ENCODE assay signal across 8 cellular contexts in genomic region chr20:34824861-34825529, GRCh38. TPM values are rescaled to one million over a fixed set of nuclear protein-coding genes. Genes with fewer than 3 reads are reported as not detected.
DNase-seq lines count a peak whose midpoint lies in the region; ATAC-seq and TF ChIP-seq lines count a peak whose summit lies in the region.

No MANE protein-coding gene starts in this region.

- H3K36me3 ChIP-seq in ectodermal cell (ENCODE audit: control insufficient read depth, insufficient read depth, low read length) (no peaks in the 10 kb centered on the region), lung (ENCODE audit: control insufficient read depth in 2 of 2, insufficient read depth in 2 of 2, low read length in 2 of 2) (no peaks in the 10 kb centered on the region)

- H3K4me1 ChIP-seq in ectodermal cell (ENCODE audit: control insufficient read depth, insufficient read depth, low read length) (peaks cover 4% of the 10 kb centered on the region), lung (ENCODE audit: control insufficient read depth in 2 of 2, insufficient read depth in 2 of 2, low read length in 2 of 2) (peaks cover 5 to 20% of the 10 kb centered on the region in 2 donors)

- H3K27me3 ChIP-seq in ectodermal cell (ENCODE audit: control insufficient read depth, insufficient read depth, low read length, poor library complexity, severe bottlenecking) (no peaks in the 10 kb centered on the region), lung (ENCODE audit: control insufficient read depth, insufficient read depth) (no peaks in the 10 kb centered on the region)

- CTCF ChIA-PET in activated CD4-positive, alpha-beta memory T cell treated with anti-CD3 and anti-CD28 coated beads, Interleukin-2, amount 10 ng/mL, durations not matched to agents 7 days and 5 days (lab: Charles Lee), result interaction anchor here (0.6 to 1.1 kb wide), 3 partner anchors 12 to 906 kb away, joined by 4 to 5 read pairs (median 4); partner anchors contain the start of gene ACSS2

- H3K4me3 Mint-ChIP-seq in activated CD4-positive, alpha-beta memory T cell treated with anti-CD3 and anti-CD28 coated beads, Interleukin-2, amount 10 ng/mL, durations not matched to agents 7 days and 5 days, result peak overlapping the region; percentile 96

- 0% methylated on average over 67 of the region's 67 CpGs for WGBS in ectodermal cell, 2 experiments
- WGBS in lung, 2 donors, result 0 to 1% methylated on average over 38 to 67 of the region's 67 CpGs

- peak overlapping the region; percentile 61 for H3K27ac ChIP-seq in ectodermal cell (ENCODE audit: insufficient read depth, low read depth, low read length, poor library complexity, severe bottlenecking)
- H3K27ac ChIP-seq in lung (ENCODE audit: low read depth in 1 of 2, low read length in 1 of 2), result peak overlapping the region; percentile 87 to 98

- peaks cover 38% of the 10 kb centered on the region for H3K4me1 Mint-ChIP-seq in activated CD4-positive, alpha-beta memory T cell treated with anti-CD3 and anti-CD28 coated beads, Interleukin-2, amount 10 ng/mL, durations not matched to agents 7 days and 5 days

- DNase-seq in NCI-H2107 (lab: John Stamatoyannopoulos, UW) (peak; percentile 27), NCI-H2107 treated with DMSO at 0.1 percent for 48 hours (lab: John Stamatoyannopoulos, UW; ENCODE audit: unreplicated experiment) (no peak), NCI-H226 (peak; percentile 10), lung (ENCODE audit: low spot score) (peak; percentile 48)
- peak; percentile 75 for DNase-seq in activated CD4-positive, alpha-beta memory T cell treated with anti-CD3 and anti-CD28 coated beads, Interleukin-2, amount 10 ng/mL, durations not matched to agents 7 days and 5 days
- DNase-seq in stimulated activated CD4-positive, alpha-beta T cell treated with anti-CD3 and anti-CD28 coated beads, TNF-alpha, amount 100 ng/mL, for 4 hours (ENCODE audit: low read depth in 3 of 3), result peak; percentile 41 to 47 (median 42)

- H3K4me3 ChIP-seq in ectodermal cell (ENCODE audit: insufficient read depth, low read depth, low read length), result peak overlapping the region; percentile 75
- peak overlapping the region; percentile 99 for H3K4me3 ChIP-seq in lung

- POLR2A ChIA-PET in activated CD4-positive, alpha-beta memory T cell treated with anti-CD3 and anti-CD28 coated beads, Interleukin-2, amount 10 ng/mL, durations not matched to agents 7 days and 5 days (lab: Charles Lee), result interaction anchor here (0.8 to 1.5 kb wide), 7 partner anchors 255 to 713 kb away, joined by 3 to 7 read pairs (median 3); partner anchors contain the start of genes DYNLRB1, EDEM2, EIF2S2 and MMP24OS

- peaks cover 17% of the 10 kb centered on the region for H3K36me3 Mint-ChIP-seq in activated CD4-positive, alpha-beta memory T cell treated with anti-CD3 and anti-CD28 coated beads, Interleukin-2, amount 10 ng/mL, durations not matched to agents 7 days and 5 days (ENCODE audit: low read depth)

- no peaks in the 10 kb centered on the region for H3K9me3 Mint-ChIP-seq in activated CD4-positive, alpha-beta memory T cell treated with anti-CD3 and anti-CD28 coated beads, Interleukin-2, amount 10 ng/mL, durations not matched to agents 7 days and 5 days

- no peak for TF ChIP-seq CTCF in lung (IDR thresholded peaks at IDR 0.05; ENCODE audit: control extremely low read depth, extremely low read depth)

- H3K9me3 ChIP-seq in ectodermal cell (ENCODE audit: control insufficient read depth, low read length), result no peaks in the 10 kb centered on the region
- no peaks in the 10 kb centered on the region for H3K9me3 ChIP-seq in lung (ENCODE audit: control insufficient read depth in 2 of 2, insufficient read depth in 1 of 2, low read length in 1 of 2)

- peak overlapping the region; percentile 90 for H3K27ac Mint-ChIP-seq in activated CD4-positive, alpha-beta memory T cell treated with anti-CD3 and anti-CD28 coated beads, Interleukin-2, amount 10 ng/mL, durations not matched to agents 7 days and 5 days

- peaks cover 11% of the 10 kb centered on the region for H3K27me3 Mint-ChIP-seq in activated CD4-positive, alpha-beta memory T cell treated with anti-CD3 and anti-CD28 coated beads, Interleukin-2, amount 10 ng/mL, durations not matched to agents 7 days and 5 days

- peak; percentile 65 for ATAC-seq in HG02938 (IDR thresholded peaks at IDR 0.05; ENCODE audit: unreplicated experiment)
- peak; percentile 78 for ATAC-seq in lung (ENCODE audit: insufficient read depth, low FRiP score)

RNA-seq across cellular contexts. Expression of gene NCOA6, which starts 0.5 kb away (rescaled TPM):
- total RNA-seq in activated CD4-positive, alpha-beta memory T cell treated with anti-CD3 and anti-CD28 coated beads, Interleukin-2, amount 10 ng/mL, durations not matched to agents 7 days and 5 days, result 10 to 100 TPM; 28.9 to 29.8 TPM
- polyA plus RNA-seq in ectodermal cell (2013, experiment 1 of 4), result 38.3 TPM
- 40.7 TPM for polyA plus RNA-seq in ectodermal cell (2013, experiment 2 of 4)
- polyA plus RNA-seq in ectodermal cell (2013, experiment 3 of 4), result 34.2 TPM
- polyA plus RNA-seq in ectodermal cell (2013, experiment 4 of 4), result 32.0 TPM
- total RNA-seq in lung, result 10 to 100 TPM; 20.9 to 27.5 TPM
- 10 to 100 TPM; 13.2 to 22.7 TPM for polyA plus RNA-seq in lung

RNA-seq across cellular contexts. Expression of gene GGT7, which starts 47.7 kb away (rescaled TPM):
- total RNA-seq in activated CD4-positive, alpha-beta memory T cell treated with anti-CD3 and anti-CD28 coated beads, Interleukin-2, amount 10 ng/mL, durations not matched to agents 7 days and 5 days, result 1 to 10 TPM; 5.7 to 5.9 TPM
- polyA plus RNA-seq in ectodermal cell (2013, experiment 1 of 4), result 40.0 TPM
- polyA plus RNA-seq in ectodermal cell (2013, experiment 2 of 4), result 41.5 TPM
- polyA plus RNA-seq in ectodermal cell (2013, experiment 3 of 4), result 30.4 TPM
- 38.3 TPM for polyA plus RNA-seq in ectodermal cell (2013, experiment 4 of 4)
- 10 to 100 TPM; 14.6 to 22.7 TPM for total RNA-seq in lung
- polyA plus RNA-seq in lung, result 10 to 100 TPM in 1 of 2 donors, 1 to 10 TPM in 1; 9.4 to 10.4 TPM

RNA-seq across cellular contexts. Expression of gene ACSS2, which starts 51.4 kb away (rescaled TPM):
- 10 to 100 TPM; 43.5 to 47.5 TPM for total RNA-seq in activated CD4-positive, alpha-beta memory T cell treated with anti-CD3 and anti-CD28 coated beads, Interleukin-2, amount 10 ng/mL, durations not matched to agents 7 days and 5 days
- 17.1 TPM for polyA plus RNA-seq in ectodermal cell (2013, experiment 1 of 4)
- polyA plus RNA-seq in ectodermal cell (2013, experiment 2 of 4), result 15.9 TPM
- 14.5 TPM for polyA plus RNA-seq in ectodermal cell (2013, experiment 3 of 4)
- polyA plus RNA-seq in ectodermal cell (2013, experiment 4 of 4), result 18.2 TPM
- total RNA-seq in lung, result 100 to 1,000 TPM; 168 to 300 TPM
- polyA plus RNA-seq in lung, result 100 to 1,000 TPM in 1 of 2 donors, 10 to 100 TPM in 1; 69.7 to 154 TPM
